11 cellular contexts compared by ENCODE assay signal in the genomic region with DNA sequence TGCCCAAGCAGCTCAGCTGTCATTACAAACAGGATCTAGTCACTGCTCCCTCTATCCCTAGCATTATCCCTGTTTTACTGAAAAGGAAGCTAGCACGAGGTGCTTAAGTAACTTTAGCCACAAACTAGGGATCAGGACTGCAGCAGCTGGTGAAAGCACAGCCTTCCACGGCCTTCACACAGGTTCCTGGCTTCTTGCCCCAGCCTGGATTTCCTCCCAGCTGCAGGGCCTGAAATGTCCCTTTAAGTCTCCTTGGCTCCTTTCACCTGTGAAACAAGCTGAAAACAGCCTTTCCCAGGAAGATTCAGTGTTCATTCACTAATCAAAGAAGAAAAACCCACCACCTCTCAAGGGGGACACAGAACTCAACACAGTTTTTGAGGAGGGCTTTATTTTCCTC.
A peak's percentile ranks its signal among the peaks of the same experiment; 100 is the strongest.
DNase-seq lines count a peak whose midpoint lies in the region; ATAC-seq lines count a peak whose summit lies in the region.
"Had no signal": no experiment of that assay in that cellular context is flagged by ENCODE, and none has a peak within 500 bp of the region (broad histone marks: within the 10 kb centered on the region; RNA-seq: fewer than 3 reads in every experiment).

No MANE protein-coding gene starts in this region.

- no peak for ATAC-seq in HG03571 (IDR thresholded peaks at IDR 0.05; ENCODE audit: unreplicated experiment)

- H3K9me3 ChIP-seq in endocrine pancreas (ENCODE audit: control insufficient read depth, low read length), result no peaks in the 10 kb centered on the region
- H3K9me3 ChIP-seq: psoas muscle had no signal

- H3K36me3 ChIP-seq in endocrine pancreas (ENCODE audit: control insufficient read depth, insufficient read depth, low read length), result no peaks in the 10 kb centered on the region

- no peaks in the 10 kb centered on the region for H3K27me3 ChIP-seq in endocrine pancreas (ENCODE audit: control insufficient read depth, insufficient read depth, low read length)

- H3K9ac ChIP-seq in endocrine pancreas (ENCODE audit: control insufficient read depth, insufficient read depth, low read length), result peak overlapping the region; percentile 7

- no peaks in the 10 kb centered on the region for H3K4me1 ChIP-seq in endocrine pancreas (ENCODE audit: control insufficient read depth, insufficient read depth, low read length)
- H3K4me1 ChIP-seq: psoas muscle had no signal

- DNase-seq in COR-L47 (lab: John Stamatoyannopoulos, UW), result peak; percentile 4
- DNase-seq in NCI-H1105 treated with DMSO at 0.1 percent for 48 hours (lab: John Stamatoyannopoulos, UW), result peak; percentile 91
- peak; percentile 16 for DNase-seq in midbrain (lab: John Stamatoyannopoulos, UW)
- no peak for DNase-seq in activated CD4-positive, alpha-beta T cell treated with anti-CD3 and anti-CD28 coated beads, Interleukin-2, amount 50 U/mL, for 48 hours
- no peak for DNase-seq in NCI-H1417 (lab: John Stamatoyannopoulos, UW)
- no peak for DNase-seq in AG08396 (ENCODE audit: low spot score)
- DNase-seq: activated CD4-positive, alpha-beta T cell treated with anti-CD3 and anti-CD28 coated beads, Interleukin-2, amount 50 U/mL, for 1 hour; activated naive CD8-positive, alpha-beta T cell treated with anti-CD3 and anti-CD28 coated beads, Interleukin-2, amount 10 ng/mL, durations not matched to agents 7 days and 5 days had no signal

- no peak overlapping the region for H3K4me3 ChIP-seq in endocrine pancreas (ENCODE audit: control insufficient read depth, insufficient read depth, low read length)
- H3K4me3 ChIP-seq: psoas muscle had no signal

Comparison
In these comparisons a context has a peak if more than half of its experiments do, and no peak if none do; other contexts are left out.
1. DNase-seq: peak in COR-L47 (single experiment), NCI-H1105 treated with DMSO at 0.1 percent for 48 hours (single experiment) and midbrain (single experiment); none in activated CD4-positive, alpha-beta T cell treated with anti-CD3 and anti-CD28 coated beads, Interleukin-2, amount 50 U/mL, for 48 hours (0 of 2), NCI-H1417 (0 of 3) and AG08396 (single experiment).